Comparison of ENCODE assay signal across 22 cellular contexts in the genomic region with DNA sequence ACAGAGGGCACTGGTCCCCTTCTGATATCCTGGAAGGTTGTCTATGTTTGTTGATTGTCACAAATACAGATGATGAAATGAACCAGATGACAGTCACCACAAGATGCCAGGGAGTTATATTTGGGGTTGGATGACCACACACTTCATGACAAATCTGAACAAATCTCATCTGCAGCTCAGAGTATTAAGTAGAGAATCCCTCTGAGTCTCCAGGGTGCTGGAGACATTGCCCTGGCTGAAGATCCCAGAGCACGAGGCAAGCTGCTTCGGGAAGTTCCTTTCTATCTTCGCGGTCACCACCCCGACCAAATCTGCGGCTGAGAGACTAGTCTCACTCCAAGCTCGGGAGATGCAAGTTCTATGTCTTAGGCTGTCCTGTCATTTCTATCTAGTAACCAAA. TPM values are rescaled to one million over a fixed set of nuclear protein-coding genes. Genes with fewer than 3 reads are reported as not detected.
DNase-seq lines count a peak whose midpoint lies in the region; ATAC-seq and TF ChIP-seq lines count a peak whose summit lies in the region.
"Had no signal": no experiment of that assay in that cellular context is flagged by ENCODE, and none has a peak within 500 bp of the region (broad histone marks: within the 10 kb centered on the region; RNA-seq: fewer than 3 reads in every experiment).

No MANE protein-coding gene starts in this region.

- no peak overlapping the region for H3K4me3 ChIP-seq in IMR-90 (ENCODE audit: insufficient read depth, low read depth, low read length)
- H3K4me3 ChIP-seq in osteoblast (ENCODE audit: insufficient read depth, low read length), result no peak overlapping the region
- H3K4me3 ChIP-seq in tibial nerve, result no peak overlapping the region
- H3K4me3 ChIP-seq in HAP-1, result no peak overlapping the region
- no peak overlapping the region for H3K4me3 ChIP-seq in Karpas-422 (ENCODE audit: low read length)
- H3K4me3 ChIP-seq: coronary artery, pancreas, skin epidermis had no signal

- peak overlapping the region; percentile 43; the same call in 1 of the 2 replicates for H3K14ac ChIP-seq in IMR-90 (replicated peaks; ENCODE audit: low read depth, low read length)

- H3K9me2 ChIP-seq in Karpas-422 (replicated peaks; ENCODE audit: insufficient read depth, low read length), result no peaks in the 10 kb centered on the region

- no peak overlapping the region for H3K18ac ChIP-seq in IMR-90 (ENCODE audit: low read depth, low read length)

- H3K79me2 ChIP-seq in osteoblast (ENCODE audit: insufficient read depth, low read length) (no peaks in the 10 kb centered on the region), Karpas-422 (ENCODE audit: low read length) (no peaks in the 10 kb centered on the region)

- H3K27me3 ChIP-seq in IMR-90 (ENCODE audit: control insufficient read depth, insufficient read depth, low read length) (no peaks in the 10 kb centered on the region), osteoblast (ENCODE audit: insufficient read depth, low read length) (peaks cover 7% of the 10 kb centered on the region), tibial nerve (no peaks in the 10 kb centered on the region), HAP-1 (ENCODE audit: low read depth) (no peaks in the 10 kb centered on the region), Karpas-422 (ENCODE audit: low read length) (no peaks in the 10 kb centered on the region)
- H3K27me3 ChIP-seq: pancreas had no signal

- peaks cover 24% of the 10 kb centered on the region; the same call in 1 of the 2 replicates for H3K9me1 ChIP-seq in IMR-90 (ENCODE audit: insufficient read depth, low read length)

- BruUV-seq in IMR-90 (replicated peaks; lab: Mats Ljungman, UMichigan), result no TSS peak

- H4K5ac ChIP-seq in IMR-90 (ENCODE audit: low read depth, low read length), result no peak overlapping the region

- H3K56ac ChIP-seq in IMR-90 (ENCODE audit: extremely low read depth, insufficient read depth, low read length), result no peak overlapping the region

- peak in 1 of 2 donors; percentile 16 for TF ChIP-seq EP300 in tibial nerve (IDR thresholded peaks at IDR 0.05)

- H2BK120ac ChIP-seq in IMR-90 (ENCODE audit: low read depth, low read length), result no peak overlapping the region

- no peak for TF ChIP-seq CTCF in IMR-90 (conservative IDR thresholded peaks at IDR 0.05; ENCODE audit: low read depth, low read length)
- no peak for TF ChIP-seq CTCF in osteoblast (IDR thresholded peaks at IDR 0.05; ENCODE audit: extremely low read depth, low read depth, low read length)
- no peak for TF ChIP-seq CTCF in tibial nerve (IDR thresholded peaks at IDR 0.05)

- no peak overlapping the region for H2BK15ac ChIP-seq in IMR-90 (ENCODE audit: low read depth, low read length)

- ATAC-seq in IMR-90 (ENCODE audit: low read depth) (peak; percentile 9), left cardiac atrium (peak; percentile 7 to 23)
- ATAC-seq: natural killer cell had no signal

- CTCF ChIA-PET in IMR-90 (lab: Yijun Ruan, JAX), result interaction anchor here (0.8 kb wide), 1 partner anchor 29 kb away, joined by 3 read pairs; no protein-coding TSS in a partner anchor

- WGBS in IMR-90 (ENCODE audit: extremely low coverage in 2 of 2, insufficient read length in 1 of 2), 2 experiments, result no CpG with 5 or more reads among the region's 7 CpGs
- WGBS in tibial nerve, 2 donors, result 75 to 84% methylated on average over 7 of the region's 7 CpGs

- no peak for DNase-seq in IMR-90
- no peak for DNase-seq in left cardiac atrium
- peak; percentile 83 for DNase-seq in osteoblast (ENCODE audit: insufficient read length, low spot score, missing footprints)
- DNase-seq in tibial nerve (ENCODE audit: low spot score in 2 of 2), result no peak
- no peak for DNase-seq in T-helper 1 cell
- no peak for DNase-seq in activated T-cell treated with anti-CD3 and anti-CD28 coated beads, Interleukin-2, amount 50 U/mL, for 1 hour
- no peak for DNase-seq in HAP-1 (ENCODE audit: low spot score in 2 of 2)
- DNase-seq in Karpas-422, result no peak
- DNase-seq: activated CD4-positive, alpha-beta T cell treated with anti-CD3 and anti-CD28 coated beads for 4 hours; GDM1; GOT3; hypothalamus; mammary epithelial cell; natural killer cell; NCI-H1436; pancreas; SIG-M5; stimulated activated CD4-positive, alpha-beta T cell treated with anti-CD3 and anti-CD28 coated beads, Interleukin-2, amount 100 ng/mL, for 48 hours had no signal

- H3K4me1 ChIP-seq in IMR-90 (ENCODE audit: control insufficient read depth, insufficient read depth, low read length), result peaks cover 12% of the 10 kb centered on the region
- H3K4me1 ChIP-seq in osteoblast (ENCODE audit: insufficient read depth, low read length), result peaks cover 3% of the 10 kb centered on the region
- peaks cover 0 to 70% (median 15%) of the 10 kb centered on the region in 4 donors for H3K4me1 ChIP-seq in tibial nerve
- peaks cover 15% of the 10 kb centered on the region for H3K4me1 ChIP-seq in HAP-1
- H3K4me1 ChIP-seq in Karpas-422 (ENCODE audit: low read length), result no peaks in the 10 kb centered on the region
- H3K4me1 ChIP-seq: pancreas had no signal

- H2AK9ac ChIP-seq in IMR-90 (replicated peaks; ENCODE audit: low read depth, low read length, poor library complexity), result no peak overlapping the region

- H2BK5ac ChIP-seq in IMR-90 (ENCODE audit: low read depth, low read length, poor library complexity, severe bottlenecking), result no peak overlapping the region

- TF ChIP-seq RAD21 in IMR-90 (IDR thresholded peaks at IDR 0.05; ENCODE audit: low read length), result no peak

- POLR2A ChIA-PET in IMR-90 (lab: Charles Lee; ENCODE audit: unreplicated experiment), result interaction anchor here (0.5 kb wide), 1 partner anchor 18 kb away, joined by 3 read pairs; no protein-coding TSS in a partner anchor

- H4K20me1 ChIP-seq in IMR-90 (ENCODE audit: insufficient read depth, low read length) (peaks cover 22% of the 10 kb centered on the region; the same call in 1 of the 2 replicates), osteoblast (ENCODE audit: insufficient read depth, low read length) (no peaks in the 10 kb centered on the region), Karpas-422 (ENCODE audit: insufficient read depth, low read depth, low read length) (no peaks in the 10 kb centered on the region)

- TF ChIP-seq POLR2A in IMR-90 (IDR thresholded peaks at IDR 0.05; ENCODE audit: low read depth, low read length), result no peak
- no peak for TF ChIP-seq POLR2A in tibial nerve (IDR thresholded peaks at IDR 0.05)

- H3K9me3 ChIP-seq in IMR-90 (ENCODE audit: control insufficient read depth, insufficient read depth, low read length) (no peaks in the 10 kb centered on the region), osteoblast (ENCODE audit: low read depth, low read length) (no peaks in the 10 kb centered on the region), tibial nerve (no peaks in the 10 kb centered on the region), HAP-1 (no peaks in the 10 kb centered on the region; the same call in 1 of the 2 replicates), Karpas-422 (ENCODE audit: low read length) (no peaks in the 10 kb centered on the region)
- H3K9me3 ChIP-seq: pancreas had no signal

- no peak overlapping the region; the same call in 1 of the 2 replicates for H3K23ac ChIP-seq in IMR-90 (ENCODE audit: low read depth, low read length)

- peak overlapping the region; percentile 35; the same call in 1 of the 2 replicates for H2AK5ac ChIP-seq in IMR-90 (ENCODE audit: low read depth, low read length)

- intact Hi-C loops in IMR-90 (cut with micrococcal nuclease) (no loop called here), left cardiac atrium (cut with DNase I) (no loop called here)

- H2AFZ ChIP-seq in IMR-90 (replicated peaks; ENCODE audit: low read length, poor library complexity) (no peak overlapping the region), osteoblast (ENCODE audit: low read length) (no peak overlapping the region), Karpas-422 (ENCODE audit: low read length) (no peak overlapping the region)

- H3K4ac ChIP-seq in IMR-90 (ENCODE audit: low read depth, low read length), result peak overlapping the region; percentile 35; the same call in 1 of the 2 replicates

- H4K91ac ChIP-seq in IMR-90 (ENCODE audit: insufficient read depth, low read depth, low read length), result peak overlapping the region; percentile 16; the same call in 1 of the 2 replicates

- H3K79me1 ChIP-seq in IMR-90 (ENCODE audit: low read depth in 1 of 2, low read length in 2 of 2), result peaks cover 28 to 66% of the 10 kb centered on the region in 2 experiments

- dilution Hi-C loops in IMR-90 (cut with HindIII; ENCODE audit: low sequenced_read_pairs, unreplicated experiment), result no loop called here

- H3K9ac ChIP-seq in IMR-90 (ENCODE audit: low read depth, low read length) (no peak overlapping the region), Karpas-422 (ENCODE audit: low read length) (no peak overlapping the region)

- H3K27ac ChIP-seq in IMR-90 (ENCODE audit: insufficient read depth, low read length) (no peak overlapping the region), osteoblast (ENCODE audit: low read depth, low read length) (no peak overlapping the region), tibial nerve (peak overlapping the region in 3 of 4 donors; percentile 9 to 52 (median 28)), Karpas-422 (ENCODE audit: low read length) (no peak overlapping the region)
- H3K27ac ChIP-seq: pancreas had no signal

- H3K4me2 ChIP-seq in IMR-90 (ENCODE audit: low read depth, low read length) (no peak overlapping the region), osteoblast (ENCODE audit: insufficient read depth, low read length) (no peak overlapping the region), Karpas-422 (ENCODE audit: low read depth, low read length, poor library complexity, severe bottlenecking) (no peak overlapping the region)

- in situ Hi-C loops in IMR-90 (cut with MboI; ENCODE audit: low sequenced_read_pairs), result no loop called here
- in situ Hi-C loops in HAP-1 (cut with MboI; ENCODE audit: low sequenced_read_pairs), result no loop called here

- H3K36me3 ChIP-seq in IMR-90 (ENCODE audit: control insufficient read depth, insufficient read depth, low read length), result peaks cover 9% of the 10 kb centered on the region
- no peaks in the 10 kb centered on the region for H3K36me3 ChIP-seq in osteoblast (ENCODE audit: insufficient read depth, low read length)
- no peaks in the 10 kb centered on the region for H3K36me3 ChIP-seq in tibial nerve
- H3K36me3 ChIP-seq in HAP-1 (replicated peaks), result no peaks in the 10 kb centered on the region
- no peaks in the 10 kb centered on the region for H3K36me3 ChIP-seq in Karpas-422 (ENCODE audit: insufficient read depth, low read length)
- H3K36me3 ChIP-seq: pancreas had no signal

- 0 out of 4 replicates have a peak overlapping the region, but pooled peaks of 1 of the 2 experiments have one; percentile 41 for H4K8ac ChIP-seq in IMR-90 (ENCODE audit: low read depth in 2 of 2, low read length in 2 of 2)

- H2BK20ac ChIP-seq in IMR-90 (ENCODE audit: low read depth, low read length), result no peak overlapping the region

RNA-seq across cellular contexts. Expression of a gene that starts 9.0 kb away (rescaled TPM):
- total RNA-seq in IMR-90 (2012; rRNA removed) (7.5 and 7.8 TPM in 2 replicates), left cardiac atrium (10 to 100 TPM in 1 of 2 donors, 1 to 10 TPM in 1; 9.6 to 19.0 TPM), osteoblast (0.36 and 0.59 TPM in 2 replicates), tibial nerve (10 to 100 TPM; 18.3 to 28.0 (median 24.2) TPM)
- polyA plus RNA-seq in IMR-90 (2012; rRNA removed), result 7.4 and 10.3 TPM in 2 replicates
- 7.5 and 18.0 TPM in 2 replicates for polyA plus RNA-seq in IMR-90 (2012; cell fraction: cytosol; rRNA removed)
- polyA plus RNA-seq in IMR-90 (2012; cell fraction: nucleus; rRNA removed; ENCODE audit: low replicate concordance), result 14.9 and 25.0 TPM in 2 replicates
- not detected in 2 replicates for total RNA-seq in Karpas-422 (2014; rRNA removed; shearing (Covaris generic); ENCODE audit: low replicate concordance)
- total RNA-seq: T-helper 1 cell treated with Interleukin-12 subunit alpha and Interleukin-12 subunit beta and Interleukin-4 antibody, amounts not matched to agents 30 ng/mL and 1 ng/mL, for 36 hours had no signal
- polyA plus RNA-seq: IgD-negative memory B cell had no signal

RNA-seq across cellular contexts. Expression of a gene that starts 41.1 kb away (rescaled TPM):
- 7.5 and 10.0 TPM in 2 replicates for total RNA-seq in IMR-90 (2012; rRNA removed)
- 6.9 and 7.1 TPM in 2 replicates for polyA plus RNA-seq in IMR-90 (2012; rRNA removed)
- 5.8 and 9.5 TPM in 2 replicates for polyA plus RNA-seq in IMR-90 (2012; cell fraction: cytosol; rRNA removed)
- polyA plus RNA-seq in IMR-90 (2012; cell fraction: nucleus; rRNA removed; ENCODE audit: low replicate concordance), result 5.3 and 5.7 TPM in 2 replicates
- total RNA-seq in left cardiac atrium, result 10 to 100 TPM; 12.9 to 14.7 TPM
- total RNA-seq in osteoblast, result 25.3 and 28.6 TPM in 2 replicates
- total RNA-seq in tibial nerve, result 10 to 100 TPM; 20.7 to 34.5 (median 26.7) TPM
- total RNA-seq in Karpas-422 (2014; rRNA removed; shearing (Covaris generic); ENCODE audit: low replicate concordance), result 16.8 and 27.1 TPM in 2 replicates

Comparison
In these comparisons a context has a peak if more than half of its experiments do, and no peak if none do; other contexts are left out.
1. H3K27ac ChIP-seq: peak in tibial nerve (3 of 4); none in IMR-90 (single experiment), osteoblast (single experiment) and Karpas-422 (single experiment).